ENCODE assay signal across 9 cellular contexts in the genomic region with DNA sequence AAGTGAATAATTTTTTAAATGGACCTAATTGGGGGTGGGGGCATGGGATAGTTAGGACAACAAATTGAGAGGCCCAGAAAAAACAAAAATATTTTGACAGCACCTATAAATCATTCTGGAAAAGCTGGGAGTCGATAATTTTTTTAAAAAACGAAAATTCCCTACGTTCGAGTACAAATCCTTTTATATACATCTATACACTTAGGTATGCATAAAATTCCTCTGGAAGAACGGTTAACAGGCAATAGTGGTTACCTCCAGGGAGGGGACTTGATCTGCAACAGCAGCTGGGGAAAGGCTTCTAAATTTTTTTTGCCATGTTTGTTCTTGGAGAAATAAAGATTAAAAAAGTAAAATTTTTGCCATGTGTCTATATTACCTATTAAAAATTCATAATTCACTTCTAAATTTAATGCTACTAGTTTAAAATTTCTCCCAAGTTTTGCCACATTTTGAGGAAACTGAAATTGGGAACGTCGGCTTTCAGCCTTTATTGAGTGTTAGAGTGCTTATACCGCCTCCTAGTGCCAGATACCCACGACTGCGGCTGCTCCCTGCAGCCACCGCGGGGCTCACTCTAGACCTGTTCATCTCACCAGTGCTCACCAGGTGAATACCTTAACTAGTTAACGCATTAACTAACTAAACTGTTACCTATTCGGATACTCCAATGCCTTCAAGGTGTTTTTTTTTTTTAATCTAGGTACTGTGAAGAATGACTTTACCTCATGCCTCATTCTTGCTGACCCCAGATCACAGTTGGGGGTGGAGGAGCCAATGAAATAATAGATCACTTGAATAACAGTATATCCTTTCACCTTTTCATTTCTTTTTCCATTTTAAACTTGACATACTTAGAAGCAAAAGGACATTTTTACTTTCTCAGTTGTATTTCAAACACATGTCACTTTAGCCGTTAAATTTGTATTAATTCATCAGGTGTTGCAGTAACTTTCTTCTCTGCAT. TPM values are rescaled to one million over a fixed set of nuclear protein-coding genes. Genes with fewer than 3 reads are reported as not detected.
DNase-seq lines count a peak whose midpoint lies in the region; FAIRE-seq and TF ChIP-seq lines count a peak whose summit lies in the region.
"Had no signal": no experiment of that assay in that cellular context is flagged by ENCODE, and none has a peak within 500 bp of the region (broad histone marks: within the 10 kb centered on the region; RNA-seq: fewer than 3 reads in every experiment).

No MANE protein-coding gene starts in this region.

- CTCF ChIA-PET in A673 (lab: Charles Lee): no interaction called here

- 56 to 61% methylated on average over 15 of the region's 15 CpGs for WGBS in thyroid gland, 2 donors

- H3K4me3 ChIP-seq in A673 (ENCODE audit: low read depth, low read length, poor library complexity, severe bottlenecking) (no peak overlapping the region), keratinocyte (ENCODE audit: control insufficient read depth in 2 of 3, extremely low read depth in 1 of 3, insufficient read depth in 2 of 3, low read depth in 1 of 3, low read length in 3 of 3) (no peak overlapping the region), thyroid gland (replicated peaks in 1 of 3) (no peak overlapping the region)

- intact Hi-C loops in A673 (cut with micrococcal nuclease; ENCODE audit: unreplicated experiment): no loop called here
- intact Hi-C loops in thyroid gland (cut with DNase I): no loop called here

- H3K27me3 ChIP-seq in A673 (replicated peaks; ENCODE audit: insufficient read depth, low read depth, low read length, poor library complexity) (peaks cover 25% of the 10 kb centered on the region), keratinocyte (ENCODE audit: control insufficient read depth, extremely low read depth, insufficient read depth, low read length) (peaks cover 36% of the 10 kb centered on the region), thyroid gland (peaks cover 8% of the 10 kb centered on the region)

- no peak overlapping the region for H3K4me2 ChIP-seq in keratinocyte (ENCODE audit: control insufficient read depth, extremely low read depth, insufficient read depth, low read depth, low read length)

- BruUV-seq in A673 (replicated peaks; lab: Mats Ljungman, UMichigan): no TSS peak

- POLR2A ChIA-PET in A673 (lab: Charles Lee; ENCODE audit: low non-redundant PET): no interaction called here

- TF ChIP-seq CTCF in A673 (conservative IDR thresholded peaks at IDR 0.05; ENCODE audit: low read depth, low read length) (peak; percentile 42), keratinocyte (optimal IDR thresholded peaks at IDR 0.05 in 1 of 3, IDR thresholded peaks at IDR 0.05 in 1 of 3, conservative IDR thresholded peaks at IDR 0.05 in 1 of 3; ENCODE audit: extremely low read depth in 1 of 3, insufficient read depth in 2 of 3, low read length in 3 of 3) (peak; percentile 57 to 63 (median 63)), thyroid gland (IDR thresholded peaks at IDR 0.05) (no peak)

- no peak for TF ChIP-seq POLR2A in thyroid gland (IDR thresholded peaks at IDR 0.05)

- H3K79me2 ChIP-seq in keratinocyte (ENCODE audit: control insufficient read depth, insufficient read depth, low read length): no peaks in the 10 kb centered on the region

- H3K9ac ChIP-seq in keratinocyte (ENCODE audit: control insufficient read depth, extremely low read depth, insufficient read depth, low read length): no peak overlapping the region

- no peaks in the 10 kb centered on the region for H3K36me3 ChIP-seq in A673 (ENCODE audit: insufficient read depth, low read length, poor library complexity, severe bottlenecking)
- no peaks in the 10 kb centered on the region for H3K36me3 ChIP-seq in keratinocyte (ENCODE audit: control insufficient read depth in 2 of 2, extremely low read depth in 1 of 2, insufficient read depth in 2 of 2, low read length in 2 of 2)
- no peaks in the 10 kb centered on the region for H3K36me3 ChIP-seq in thyroid gland

- no peak overlapping the region for H2AFZ ChIP-seq in keratinocyte (ENCODE audit: control insufficient read depth, low read length)

- H3K4me1 ChIP-seq in A673 (ENCODE audit: insufficient read depth, low read length, poor library complexity, severe bottlenecking): no peaks in the 10 kb centered on the region
- H3K4me1 ChIP-seq in keratinocyte (ENCODE audit: control insufficient read depth, extremely low read depth, insufficient read depth, low read length): no peaks in the 10 kb centered on the region
- peaks cover 0 to 3% of the 10 kb centered on the region in 2 donors for H3K4me1 ChIP-seq in thyroid gland

- H3K9me1 ChIP-seq in keratinocyte (ENCODE audit: control insufficient read depth, extremely low read depth, insufficient read depth, low read length): no peaks in the 10 kb centered on the region

- H3K9me3 ChIP-seq in A673 (ENCODE audit: low read depth, low read length, poor library complexity, severe bottlenecking) (no peaks in the 10 kb centered on the region), keratinocyte (ENCODE audit: control insufficient read depth, low read depth, low read length) (no peaks in the 10 kb centered on the region), thyroid gland (no peaks in the 10 kb centered on the region)

- H4K20me1 ChIP-seq in keratinocyte (ENCODE audit: control insufficient read depth, extremely low read depth, insufficient read depth, low read length): no peaks in the 10 kb centered on the region

- H3K27ac ChIP-seq in A673 (ENCODE audit: low read depth, low read length, poor library complexity, severe bottlenecking) (no peak overlapping the region), keratinocyte (ENCODE audit: control insufficient read depth, insufficient read depth, low read length) (no peak overlapping the region), thyroid gland (no peak overlapping the region)

- FAIRE-seq in GM19239 (lab: Jason Lieb, UNC) (no peak), keratinocyte (lab: Jason Lieb, UNC) (no peak)

- dilution Hi-C loops in keratinocyte (cut with MboI; ENCODE audit: extremely low pct_ligation_motif_present, low sequenced_read_pairs): no loop called here

- DNase-seq in A673 (ENCODE audit: low spot score) (no peak), GM19239 (ENCODE audit: insufficient read length, low spot score) (peak; percentile 25), keratinocyte (ENCODE audit: low read depth, low spot score) (no peak), thyroid gland (no peak), NCI-H1092 treated with DMSO at 0.1 percent for 48 hours (lab: John Stamatoyannopoulos, UW) (no peak), NCI-H128 (lab: John Stamatoyannopoulos, UW; ENCODE audit: unreplicated experiment) (no peak), NCI-H2196 treated with DMSO at 0.1 percent for 48 hours (lab: John Stamatoyannopoulos, UW; ENCODE audit: unreplicated experiment) (no peak)
- DNase-seq in activated CD4-positive, alpha-beta T cell treated with anti-CD3 and anti-CD28 coated beads, Interleukin-2, amount 50 U/mL, for 48 hours: peak; percentile 29 to 37

RNA-seq across cellular contexts. Expression of a gene that starts 1.8 kb away (rescaled TPM):
- not detected in 2 replicates for total RNA-seq in A673 (2021)
- not detected in 3 replicates for polyA plus RNA-seq in keratinocyte
- polyA plus RNA-seq in keratinocyte (2011; ENCODE audit: low read depth): not detected
- polyA plus RNA-seq in keratinocyte (2011; cell fraction: cytosol; rRNA removed): not detected in 2 replicates
- polyA plus RNA-seq in keratinocyte (2011; cell fraction: nucleus; rRNA removed): not detected in 2 replicates
- 0.32 TPM in 1 of 2 replicates, not detected in the other for polyA plus RNA-seq in keratinocyte (2012; ENCODE audit: low replicate concordance)
- polyA minus RNA-seq in keratinocyte: not detected in 3 replicates
- not detected for polyA minus RNA-seq in keratinocyte (2011; cell fraction: cytosol; rRNA and poly(A)+ RNA removed)
- polyA minus RNA-seq in keratinocyte (2011; cell fraction: nucleus; rRNA and poly(A)+ RNA removed): not detected in 2 replicates
- 1 to 10 TPM in 3 of 4 donors, not detected in 1; 1.2 to 2.0 (median 1.2) TPM for total RNA-seq in thyroid gland
- total RNA-seq: pulmonary artery endothelial cell had no signal

RNA-seq across cellular contexts. Expression of a gene that starts 40.2 kb away (rescaled TPM):
- total RNA-seq in A673 (2021) (0.19 and 0.50 TPM in 2 replicates), thyroid gland (100 to 1,000 TPM in 1 of 4 donors, 10 to 100 TPM in 3; 46.1 to 126 (median 65.4) TPM)
- polyA plus RNA-seq in keratinocyte: not detected in 3 replicates
- not detected for polyA plus RNA-seq in keratinocyte (2011; ENCODE audit: low read depth)
- not detected in 2 replicates for polyA plus RNA-seq in keratinocyte (2011; cell fraction: cytosol; rRNA removed)
- not detected in 2 replicates for polyA plus RNA-seq in keratinocyte (2011; cell fraction: nucleus; rRNA removed)
- 0.27 TPM in 1 of 2 replicates, not detected in the other for polyA plus RNA-seq in keratinocyte (2012; ENCODE audit: low replicate concordance)
- not detected in 3 replicates for polyA minus RNA-seq in keratinocyte
- polyA minus RNA-seq in keratinocyte (2011; cell fraction: cytosol; rRNA and poly(A)+ RNA removed): not detected
- not detected in 2 replicates for polyA minus RNA-seq in keratinocyte (2011; cell fraction: nucleus; rRNA and poly(A)+ RNA removed)

RNA-seq across cellular contexts. Expression of a gene that starts 40.3 kb away (rescaled TPM):
- total RNA-seq in A673 (2021) (0.15 and 0.59 TPM in 2 replicates), thyroid gland (10 to 100 TPM in 2 of 4 donors, 1 to 10 TPM in 2; 7.0 to 15.9 (median 10.4) TPM)
- 0.13 to 0.20 TPM in 2 of 3 replicates, not detected in the other for polyA plus RNA-seq in keratinocyte
- polyA plus RNA-seq in keratinocyte (2011; ENCODE audit: low read depth): 1.8 TPM
- polyA plus RNA-seq in keratinocyte (2011; cell fraction: cytosol; rRNA removed): 0.03 TPM in 1 of 2 replicates, not detected in the other
- polyA plus RNA-seq in keratinocyte (2011; cell fraction: nucleus; rRNA removed): 0.07 and 0.25 TPM in 2 replicates
- 3.5 TPM in 1 of 2 replicates, not detected in the other for polyA plus RNA-seq in keratinocyte (2012; ENCODE audit: low replicate concordance)
- polyA minus RNA-seq in keratinocyte: 0.61 to 1.1 TPM in 2 of 3 replicates, not detected in the other
- polyA minus RNA-seq in keratinocyte (2011; cell fraction: cytosol; rRNA and poly(A)+ RNA removed): not detected
- 0.78 TPM in 1 of 2 replicates, not detected in the other for polyA minus RNA-seq in keratinocyte (2011; cell fraction: nucleus; rRNA and poly(A)+ RNA removed)

Comparison
In these comparisons a context has a peak if more than half of its experiments do, and no peak if none do; other contexts are left out.
1. DNase-seq: peak in GM19239 (single experiment) and activated CD4-positive, alpha-beta T cell treated with anti-CD3 and anti-CD28 coated beads, Interleukin-2, amount 50 U/mL, for 48 hours (2 of 2); none in A673 (single experiment), keratinocyte (single experiment), thyroid gland (0 of 2), NCI-H1092 treated with DMSO at 0.1 percent for 48 hours (single experiment), NCI-H128 (single experiment) and NCI-H2196 treated with DMSO at 0.1 percent for 48 hours (single experiment).
2. CTCF ChIP-seq: peak in A673 (single experiment) and keratinocyte (3 of 3); none in thyroid gland (0 of 6).
3. RNA of a gene that starts 40.2 kb away (total RNA-seq): 46.1 to 126 TPM in thyroid gland; 0.19 to 0.50 TPM in A673; every median in the first group is over 10 times any median in the second.